In the genomic region with DNA sequence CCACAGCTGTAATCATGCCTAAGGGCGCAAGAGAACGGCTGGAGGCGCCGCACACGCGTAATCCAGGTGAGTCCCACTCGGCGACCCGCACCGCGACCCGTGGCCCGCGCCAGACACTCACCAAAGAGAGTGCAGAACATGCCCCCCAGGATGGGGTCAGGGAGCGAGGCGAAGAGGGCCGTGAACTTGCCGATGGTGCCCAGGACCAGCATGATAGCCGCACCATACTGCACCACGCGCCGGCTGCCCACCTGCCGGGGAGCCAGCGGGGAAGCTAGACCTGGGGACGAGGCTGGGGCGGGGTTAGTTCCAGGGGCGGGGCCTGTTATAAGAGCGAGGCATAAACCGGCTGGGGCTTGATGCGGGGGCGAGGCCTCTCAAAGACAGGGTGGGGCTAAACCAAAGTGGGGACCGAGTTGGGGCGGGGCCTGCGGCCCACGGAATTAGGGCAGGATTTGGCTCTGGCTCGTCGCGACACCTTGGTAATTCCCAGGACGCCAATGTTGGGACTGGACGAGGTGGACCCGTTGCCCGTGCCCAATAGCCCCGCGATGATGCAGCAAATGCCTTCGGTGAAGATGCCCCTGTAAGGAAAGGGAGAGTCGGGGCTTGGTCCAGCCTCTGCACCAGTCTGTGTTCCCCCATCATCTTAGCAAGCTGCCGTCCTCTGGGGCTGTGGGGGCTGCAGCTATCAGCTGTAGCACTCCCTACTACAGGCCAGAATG, we compare ENCODE assay signal across 30 cellular contexts. TPM values are rescaled to one million over a fixed set of nuclear protein-coding genes. Genes with fewer than 3 reads are reported as not detected.
DNase-seq lines count a peak whose midpoint lies in the region; ATAC-seq, FAIRE-seq and TF ChIP-seq lines count a peak whose summit lies in the region.
"Had no signal": no experiment of that assay in that cellular context is flagged by ENCODE, and none has a peak within 500 bp of the region (broad histone marks: within the 10 kb centered on the region; RNA-seq: fewer than 3 reads in every experiment).

No MANE protein-coding gene starts in this region.

- H3K27me3 ChIP-seq in mammary epithelial cell (ENCODE audit: insufficient read depth, low read length): no peaks in the 10 kb centered on the region
- H3K27me3 ChIP-seq: esophagus muscularis mucosa, hepatocyte, SJCRH30 had no signal

- H3K9ac ChIP-seq in mammary epithelial cell (ENCODE audit: insufficient read depth, low read length): no peak overlapping the region

- H3K4me2 ChIP-seq in mammary epithelial cell (ENCODE audit: insufficient read depth, low read depth, low read length): no peak overlapping the region
- H3K4me2 ChIP-seq: hepatocyte had no signal

- 94% methylated on average over 9 of the region's 47 CpGs for WGBS in mammary epithelial cell (ENCODE audit: low coverage, missing lambda C conversion rate)

- CTCF ChIA-PET in RWPE1 (lab: Yijun Ruan, JAX): interaction anchor here (0.6 kb wide), 1 partner anchor 167 kb away, joined by 5 read pairs; no protein-coding TSS in a partner anchor
- CTCF ChIA-PET in mammary epithelial cell (lab: Charles Lee; ENCODE audit: low non-redundant PET): no interaction called here

- no peaks in the 10 kb centered on the region for H3K79me2 ChIP-seq in mammary epithelial cell (ENCODE audit: insufficient read depth, low read length)
- H3K79me2 ChIP-seq: hepatocyte had no signal

- H4K20me1 ChIP-seq in mammary epithelial cell (ENCODE audit: insufficient read depth, low read length): no peaks in the 10 kb centered on the region

- H3K4me1 ChIP-seq in mammary epithelial cell (ENCODE audit: insufficient read depth, low read length): peaks cover 8% of the 10 kb centered on the region
- H3K4me1 ChIP-seq: SJCRH30 had no signal

- TF ChIP-seq CTCF in RWPE1 (conservative IDR thresholded peaks at IDR 0.05; ENCODE audit: low read depth) (no peak), endothelial cell (IDR thresholded peaks at IDR 0.05; ENCODE audit: unreplicated experiment) (no peak), mammary epithelial cell (conservative IDR thresholded peaks at IDR 0.05 in 1 of 2, IDR thresholded peaks at IDR 0.05 in 1 of 2; ENCODE audit: extremely low read depth in 1 of 2, insufficient read depth in 1 of 2, low read depth in 1 of 2, low read length in 2 of 2) (no peak)

- H3K36me3 Mint-ChIP-seq in endothelial cell (ENCODE audit: low read depth, unreplicated experiment): peaks cover 17% of the 10 kb centered on the region

- H3K4me3 ChIP-seq in mammary epithelial cell (replicated peaks in 1 of 3; ENCODE audit: insufficient read depth in 1 of 3, low read depth in 2 of 3, low read length in 3 of 3): no peak overlapping the region
- H3K4me3 ChIP-seq: esophagus muscularis mucosa, hepatocyte, SJCRH30 had no signal

- dilution Hi-C loops in mammary epithelial cell (cut with HindIII; ENCODE audit: low sequenced_read_pairs): no loop called here

- no peak overlapping the region for H3K27ac Mint-ChIP-seq in endothelial cell (ENCODE audit: unreplicated experiment)
- H3K27ac Mint-ChIP-seq: T-cell had no signal

- intact Hi-C loops in sciatic nerve (cut with DNase I) (no loop called here), mammary epithelial cell (cut with micrococcal nuclease) (no loop called here)

- no peak for FAIRE-seq in GM12892 (lab: Jason Lieb, UNC)
- FAIRE-seq: colon, frontal cortex, small intestine had no signal

- H3K27me3 Mint-ChIP-seq in endothelial cell (ENCODE audit: unreplicated experiment): peaks cover 11% of the 10 kb centered on the region
- H3K27me3 Mint-ChIP-seq: T-cell had no signal

- POLR2A ChIA-PET in RWPE1 (lab: Yijun Ruan, JAX; ENCODE audit: low non-redundant PET): no interaction called here

- H3K27ac ChIP-seq in RWPE1 (peak overlapping the region; percentile 23), mammary epithelial cell (ENCODE audit: insufficient read depth, low read depth, low read length) (no peak overlapping the region)
- H3K27ac ChIP-seq: C4-2B, esophagus muscularis mucosa, hepatocyte, SJCRH30 had no signal

- H3K36me3 ChIP-seq in mammary epithelial cell (ENCODE audit: insufficient read depth, low read length): no peaks in the 10 kb centered on the region
- H3K36me3 ChIP-seq: SJCRH30 had no signal

- in situ Hi-C loops in mammary epithelial cell (cut with MboI; ENCODE audit: low sequenced_read_pairs in 2 of 2): no loop called here

- H3K4me1 Mint-ChIP-seq in endothelial cell (ENCODE audit: unreplicated experiment): peaks cover 12% of the 10 kb centered on the region

- ATAC-seq in sciatic nerve: no peak
- ATAC-seq in GM19351 (IDR thresholded peaks at IDR 0.05; ENCODE audit: unreplicated experiment): no peak
- ATAC-seq: activated CD8-positive, alpha-beta T cell treated with anti-CD3 and anti-CD28 coated beads, Interleukin-2, amount 10 ng/mL, durations not matched to agents 7 days and 5 days; T-cell had no signal

- peak; percentile 29 for DNase-seq in ELF-1 (ENCODE audit: low read depth, low spot score)
- no peak for DNase-seq in RWPE1 (ENCODE audit: low spot score)
- peak; percentile 77 for DNase-seq in iPS-NIHi11 (ENCODE audit: low spot score)
- DNase-seq in sciatic nerve (ENCODE audit: low spot score): peak; percentile 59
- DNase-seq in endothelial cell (ENCODE audit: low spot score): no peak
- DNase-seq in mammary epithelial cell: no peak
- no peak for DNase-seq in GM12892 (ENCODE audit: insufficient read length)
- DNase-seq: activated CD8-positive, alpha-beta T cell treated with anti-CD3 and anti-CD28 coated beads, Interleukin-2, amount 10 ng/mL, durations not matched to agents 7 days and 5 days; activated naive CD4-positive, alpha-beta T cell treated with Interleukin-2 at 50 U/mL for 16 hours; activated T-cell treated with anti-CD3 and anti-CD28 coated beads for 4 hours; effector memory CD4-positive, alpha-beta T cell; EL; Karpas-422; NCI-H187 treated with DMSO at 0.1 percent for 48 hours; NCI-H526; SJCRH30; stimulated activated CD4-positive, alpha-beta T cell treated with anti-CD3 and anti-CD28 coated beads, Interleukin-4, amount 100 ng/mL, for 1 hour; stimulated activated naive CD4-positive, alpha-beta T cell; T-cell had no signal

- H3K4me3 Mint-ChIP-seq in endothelial cell (ENCODE audit: unreplicated experiment): no peak overlapping the region
- H3K4me3 Mint-ChIP-seq: activated CD8-positive, alpha-beta T cell treated with anti-CD3 and anti-CD28 coated beads, Interleukin-2, amount 10 ng/mL, durations not matched to agents 7 days and 5 days; T-cell had no signal

- no TSS peak for BruUV-seq in mammary epithelial cell (replicated peaks; lab: Mats Ljungman, UMichigan)

- no peak for TF ChIP-seq POLR2A in GM12892 (IDR thresholded peaks at IDR 0.05; ENCODE audit: low read depth, low read length)

- H3K9me3 ChIP-seq in mammary epithelial cell (replicated peaks; ENCODE audit: insufficient read depth, low read length): no peaks in the 10 kb centered on the region
- H3K9me3 ChIP-seq: esophagus muscularis mucosa, SJCRH30 had no signal

- H2AFZ ChIP-seq in mammary epithelial cell (ENCODE audit: low read depth, low read length): no peak overlapping the region
- H2AFZ ChIP-seq: hepatocyte had no signal

- H3K9me3 Mint-ChIP-seq in endothelial cell (ENCODE audit: unreplicated experiment): no peaks in the 10 kb centered on the region
- H3K9me3 Mint-ChIP-seq: T-cell had no signal

RNA-seq across cellular contexts. Expression of gene SLC23A1, which starts 4.8 kb away (rescaled TPM):
- total RNA-seq in sciatic nerve: not detected
- not detected for total RNA-seq in endothelial cell (ENCODE audit: unreplicated experiment)
- total RNA-seq in mammary epithelial cell: not detected
- not detected for polyA plus RNA-seq in mammary epithelial cell
- not detected for polyA minus RNA-seq in mammary epithelial cell
- 3.0 TPM for polyA plus RNA-seq in GM12892 (2012; ENCODE audit: missing spikeins)
- total RNA-seq: esophagus muscularis mucosa, frontal cortex, H4, pulmonary artery endothelial cell, SJCRH30 had no signal
- polyA plus RNA-seq: AG04450, keratinocyte had no signal

RNA-seq across cellular contexts. Expression of gene MZB1, which starts 11.4 kb away (rescaled TPM):
- 0.71 TPM for total RNA-seq in sciatic nerve
- total RNA-seq in endothelial cell (ENCODE audit: unreplicated experiment): 0.38 TPM
- not detected for total RNA-seq in mammary epithelial cell
- not detected for polyA plus RNA-seq in mammary epithelial cell
- polyA minus RNA-seq in mammary epithelial cell: not detected
- 156 TPM for polyA plus RNA-seq in GM12892 (2012; ENCODE audit: missing spikeins)
- total RNA-seq: frontal cortex, H4, hepatocyte, pulmonary artery endothelial cell had no signal
- polyA plus RNA-seq: AG04450, keratinocyte had no signal

RNA-seq across cellular contexts. Expression of gene PROB1, which starts 16.6 kb away (rescaled TPM):
- total RNA-seq in sciatic nerve (1.6 TPM), endothelial cell (ENCODE audit: unreplicated experiment) (7.3 TPM), mammary epithelial cell (under 1 TPM; 0.38 to 0.67 TPM)
- polyA plus RNA-seq in mammary epithelial cell: 0.03 TPM
- polyA minus RNA-seq in mammary epithelial cell: not detected
- polyA plus RNA-seq in GM12892 (2012; ENCODE audit: missing spikeins): 1.7 TPM
- total RNA-seq: H4 had no signal

RNA-seq across cellular contexts. Expression of gene SPATA24, which starts 25.6 kb away (rescaled TPM):
- total RNA-seq in sciatic nerve (4.0 TPM), endothelial cell (ENCODE audit: unreplicated experiment) (7.6 TPM), mammary epithelial cell (1 to 10 TPM; 3.2 to 5.4 TPM)
- 4.1 TPM for polyA plus RNA-seq in mammary epithelial cell
- polyA minus RNA-seq in mammary epithelial cell: not detected
- 11.5 TPM for polyA plus RNA-seq in GM12892 (2012; ENCODE audit: missing spikeins)

RNA-seq across cellular contexts. Expression of gene PAIP2, which starts 36.6 kb away (rescaled TPM):
- total RNA-seq in sciatic nerve (92.2 TPM), endothelial cell (ENCODE audit: unreplicated experiment) (71.5 TPM), mammary epithelial cell (10 to 100 TPM; 38.0 to 43.6 TPM)
- polyA plus RNA-seq in mammary epithelial cell: 37.5 TPM
- polyA minus RNA-seq in mammary epithelial cell: 22.4 TPM
- 121 TPM for polyA plus RNA-seq in GM12892 (2012; ENCODE audit: missing spikeins)

Comparison
In these comparisons a context has a peak if more than half of its experiments do, and no peak if none do; other contexts are left out.
1. DNase-seq: peak in ELF-1 (single experiment), iPS-NIHi11 (single experiment) and sciatic nerve (single experiment); none in RWPE1 (single experiment), endothelial cell (single experiment), mammary epithelial cell (single experiment) and GM12892 (single experiment).